ENCODE assay signal across 8 cellular contexts in the genomic region with DNA sequence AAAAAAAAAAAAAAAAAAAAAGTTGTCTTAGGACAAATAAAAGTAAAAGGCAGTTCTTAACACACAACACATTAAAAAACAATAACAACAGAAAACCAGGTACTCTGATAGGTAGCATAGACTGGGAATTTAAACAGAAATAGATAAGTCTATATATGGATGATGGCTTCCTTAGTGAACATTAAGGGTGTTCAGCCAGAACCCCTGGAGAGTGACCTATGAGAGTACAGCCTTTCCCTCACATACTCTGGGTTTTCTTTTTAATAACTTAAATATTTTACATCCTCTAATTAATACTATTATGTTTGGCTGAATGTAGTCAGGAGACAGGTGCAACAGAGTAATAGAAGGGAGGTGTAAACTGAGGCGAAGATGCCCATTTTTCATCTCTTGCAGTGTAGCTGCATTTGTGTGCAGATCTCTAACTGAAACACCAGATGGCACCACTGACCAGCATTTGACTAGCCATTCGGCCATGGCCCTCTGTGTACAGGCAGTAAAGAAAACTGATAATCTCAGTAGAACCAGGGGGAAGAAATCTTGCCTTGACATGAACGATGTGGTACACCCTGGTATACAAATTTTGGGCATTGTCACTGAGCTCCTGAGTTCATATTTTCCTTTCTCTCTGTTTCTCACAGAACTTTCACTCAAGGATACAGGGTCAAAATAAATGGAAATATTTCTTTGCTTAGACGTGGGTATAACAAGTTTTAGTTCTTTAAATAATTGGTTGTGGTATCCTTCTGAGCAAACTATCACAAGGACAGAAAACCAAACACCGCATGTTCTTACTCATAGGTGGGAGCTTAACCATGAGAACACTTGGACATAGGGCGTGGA. TPM values are rescaled to one million over a fixed set of nuclear protein-coding genes. Genes with fewer than 3 reads are reported as not detected.
DNase-seq lines count a peak whose midpoint lies in the region; ATAC-seq and TF ChIP-seq lines count a peak whose summit lies in the region.

No MANE protein-coding gene starts in this region.

- peak; percentile 97 to 99 for TF ChIP-seq RAD21 in liver (IDR thresholded peaks at IDR 0.05)

- H3K4me3 ChIP-seq in MM.1S (ENCODE audit: low read length): no peak overlapping the region
- H3K4me3 ChIP-seq in liver (ENCODE audit: low read depth in 1 of 3, low read length in 3 of 3): no peak overlapping the region

- ATAC-seq in GM21528 (IDR thresholded peaks at IDR 0.05; ENCODE audit: low FRiP score, unreplicated experiment): peak; percentile 55

- H4K20me1 ChIP-seq in MM.1S (ENCODE audit: insufficient read depth, low read length): no peaks in the 10 kb centered on the region

- peak; percentile 55 for TF ChIP-seq CTCF in MM.1S (IDR thresholded peaks at IDR 0.05; ENCODE audit: low read length)
- TF ChIP-seq CTCF in liver (IDR thresholded peaks at IDR 0.05; ENCODE audit: low read depth, low read length, missing input control): peak; percentile 74

- H3K9ac ChIP-seq in MM.1S (ENCODE audit: low read length) (no peak overlapping the region), liver (ENCODE audit: low read depth in 1 of 2, low read length in 2 of 2) (no peak overlapping the region)

- H3K27ac ChIP-seq in MM.1S (ENCODE audit: low read length): no peak overlapping the region
- H3K27ac ChIP-seq in liver (ENCODE audit: low read depth in 1 of 2, low read length in 2 of 2): no peak overlapping the region

- H3F3A ChIP-seq in MM.1S (ENCODE audit: insufficient read depth, low read length): no peaks in the 10 kb centered on the region

- peaks cover 21% of the 10 kb centered on the region for H3K79me2 ChIP-seq in MM.1S (ENCODE audit: low read length)

- no peak overlapping the region for H2AFZ ChIP-seq in MM.1S (ENCODE audit: low read length)

- peak; percentile 11 for DNase-seq in NCI-H2029 (lab: John Stamatoyannopoulos, UW)
- DNase-seq in NCI-H2029 treated with DMSO at 0.1 percent for 48 hours (lab: John Stamatoyannopoulos, UW): no peak
- DNase-seq in MM.1S: peak; percentile 24
- peak; percentile 18 for DNase-seq in T-helper 9 cell
- DNase-seq in dedifferentiated amniotic fluid mesenchymal stem cell (ENCODE audit: extremely low spot score): peak; percentile 61
- DNase-seq in superior temporal gyrus (ENCODE audit: extremely low spot score): peak; percentile 88

- H3K4me1 ChIP-seq in MM.1S (ENCODE audit: low read length) (no peaks in the 10 kb centered on the region), liver (ENCODE audit: control insufficient read depth in 4 of 4, insufficient read depth in 4 of 4, low read length in 3 of 4) (no peaks in the 10 kb centered on the region)

- H3K9me3 ChIP-seq in MM.1S (replicated peaks; ENCODE audit: insufficient read depth, low read length): no peaks in the 10 kb centered on the region
- no peaks in the 10 kb centered on the region for H3K9me3 ChIP-seq in liver (ENCODE audit: control insufficient read depth in 4 of 4, low read length in 3 of 4)

- H3K36me3 ChIP-seq in MM.1S (replicated peaks; ENCODE audit: insufficient read depth, low read length) (no peaks in the 10 kb centered on the region), liver (ENCODE audit: control insufficient read depth in 4 of 4, insufficient read depth in 3 of 4, low read depth in 1 of 4, low read length in 3 of 4) (no peaks in the 10 kb centered on the region)

- no peaks in the 10 kb centered on the region for H3K9me2 ChIP-seq in MM.1S (replicated peaks; ENCODE audit: insufficient read depth, low read length)

- H3K27me3 ChIP-seq in MM.1S (replicated peaks; ENCODE audit: insufficient read depth, low read length) (no peaks in the 10 kb centered on the region), liver (ENCODE audit: control insufficient read depth in 4 of 4, insufficient read depth in 4 of 4, low read length in 3 of 4) (no peaks in the 10 kb centered on the region)

- no peak overlapping the region for H3K4me2 ChIP-seq in MM.1S (ENCODE audit: low read depth, low read length)

- 63% methylated on average over 6 of the region's 6 CpGs for WGBS in liver

TF ChIP-seq in liver, 16 proteins besides CTCF, POLR2A, EP300 and RAD21:
- TF ChIP-seq EGR1 (IDR thresholded peaks at IDR 0.05; ENCODE audit: low read depth in 2 of 2) (no peak), SP1 (IDR thresholded peaks at IDR 0.05) (no peak), TAF1 (conservative IDR thresholded peaks at IDR 0.05) (no peak), GABPA (IDR thresholded peaks at IDR 0.05 in 1 of 2, conservative IDR thresholded peaks at IDR 0.05 in 1 of 2) (no peak), JUND (IDR thresholded peaks at IDR 0.05) (no peak)
- TF ChIP-seq, protein P1, sequence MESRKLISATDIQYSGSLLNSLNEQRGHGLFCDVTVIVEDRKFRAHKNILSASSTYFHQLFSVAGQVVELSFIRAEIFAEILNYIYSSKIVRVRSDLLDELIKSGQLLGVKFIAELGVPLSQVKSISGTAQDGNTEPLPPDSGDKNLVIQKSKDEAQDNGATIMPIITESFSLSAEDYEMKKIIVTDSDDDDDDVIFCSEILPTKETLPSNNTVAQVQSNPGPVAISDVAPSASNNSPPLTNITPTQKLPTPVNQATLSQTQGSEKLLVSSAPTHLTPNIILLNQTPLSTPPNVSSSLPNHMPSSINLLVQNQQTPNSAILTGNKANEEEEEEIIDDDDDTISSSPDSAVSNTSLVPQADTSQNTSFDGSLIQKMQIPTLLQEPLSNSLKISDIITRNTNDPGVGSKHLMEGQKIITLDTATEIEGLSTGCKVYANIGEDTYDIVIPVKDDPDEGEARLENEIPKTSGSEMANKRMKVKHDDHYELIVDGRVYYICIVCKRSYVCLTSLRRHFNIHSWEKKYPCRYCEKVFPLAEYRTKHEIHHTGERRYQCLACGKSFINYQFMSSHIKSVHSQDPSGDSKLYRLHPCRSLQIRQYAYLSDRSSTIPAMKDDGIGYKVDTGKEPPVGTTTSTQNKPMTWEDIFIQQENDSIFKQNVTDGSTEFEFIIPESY (IDR thresholded peaks at IDR 0.05): no peak
- TF ChIP-seq, protein P2, sequence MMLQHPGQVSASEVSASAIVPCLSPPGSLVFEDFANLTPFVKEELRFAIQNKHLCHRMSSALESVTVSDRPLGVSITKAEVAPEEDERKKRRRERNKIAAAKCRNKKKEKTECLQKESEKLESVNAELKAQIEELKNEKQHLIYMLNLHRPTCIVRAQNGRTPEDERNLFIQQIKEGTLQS (IDR thresholded peaks at IDR 0.05): no peak

RNA-seq across cellular contexts. Expression of a gene that starts 7.6 kb away (rescaled TPM):
- total RNA-seq in liver: 10 to 100 TPM in 1 of 2 donors, 1 to 10 TPM in 1; 2.8 to 16.9 TPM
- polyA plus RNA-seq in liver: 1 to 10 TPM; 1.3 to 2.8 TPM

RNA-seq across cellular contexts. Expression of a gene that starts 53.8 kb away (rescaled TPM):
- 1 to 10 TPM in 1 of 2 donors, under 1 TPM in 1; 0.59 to 1.5 TPM for total RNA-seq in liver
- polyA plus RNA-seq in liver: under 1 TPM; 0.28 to 0.44 TPM
